Comparison of ENCODE assay signal across 17 cellular contexts in the genomic region with DNA sequence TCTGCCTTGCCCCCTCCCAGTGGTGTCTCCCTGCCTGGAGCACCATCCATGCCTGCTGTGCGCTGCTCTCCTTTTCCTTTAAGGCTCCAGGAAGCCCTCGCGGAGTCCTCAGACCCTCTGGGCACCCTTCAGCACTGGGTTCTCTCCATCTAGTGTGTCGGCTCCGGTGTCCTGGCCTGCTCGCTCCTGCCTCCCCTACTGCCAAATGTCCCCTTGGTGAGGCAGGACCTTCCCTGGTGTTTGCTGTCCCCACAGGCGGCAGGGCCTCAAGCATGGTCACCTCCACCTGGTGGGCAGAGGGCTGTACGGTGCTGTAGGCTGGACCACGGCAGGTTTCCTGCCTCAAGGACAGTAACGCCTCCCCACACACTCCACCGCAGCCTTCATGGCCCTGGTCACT.
A peak's percentile ranks its signal among the peaks of the same experiment; 100 is the strongest.
DNase-seq lines count a peak whose midpoint lies in the region; ATAC-seq, FAIRE-seq and TF ChIP-seq lines count a peak whose summit lies in the region.
"Had no signal": no experiment of that assay in that cellular context is flagged by ENCODE, and none has a peak within 500 bp of the region (broad histone marks: within the 10 kb centered on the region; RNA-seq: fewer than 3 reads in every experiment).

No MANE protein-coding gene starts in this region.

- no peaks in the 10 kb centered on the region for H3K27me3 ChIP-seq in bronchial epithelial cell (ENCODE audit: control insufficient read depth, insufficient read depth, low read length)
- H3K27me3 ChIP-seq in neuronal stem cell (ENCODE audit: control insufficient read depth in 3 of 3, insufficient read depth in 3 of 3, low read depth in 1 of 3, low read length in 3 of 3) = no peaks in the 10 kb centered on the region
- H3K27me3 ChIP-seq: esophagus squamous epithelium had no signal

- H3K36me3 ChIP-seq in bronchial epithelial cell (ENCODE audit: control insufficient read depth, insufficient read depth, low read length) (peaks cover 8% of the 10 kb centered on the region), neuronal stem cell (replicated peaks in 1 of 2; ENCODE audit: control insufficient read depth in 2 of 2, insufficient read depth in 2 of 2, low read length in 2 of 2) (peaks cover 12 to 43% of the 10 kb centered on the region in 2 donors)

- peak; percentile 72 for FAIRE-seq in bronchial epithelial cell (lab: Jason Lieb, UNC)

- no peak overlapping the region for H3K27ac Mint-ChIP-seq in type B pancreatic cell
- H3K27ac Mint-ChIP-seq: activated T-helper 2 cell treated with anti-CD3 and anti-CD28 coated beads, Interferon-gamma antibody, Interleukin-2, Interleukin-4, amounts not matched to agents 10 μg/mL and 5 μg/mL and 100 μg/mL, durations not matched to agents 14 hours and 24 hours and 36 hours; progenitor cell of endocrine pancreas had no signal

- no peak overlapping the region for H2BK15ac ChIP-seq in neuronal stem cell (ENCODE audit: low read length)

- H3K4me1 Mint-ChIP-seq in type B pancreatic cell (ENCODE audit: unreplicated experiment) = peaks cover 12% of the 10 kb centered on the region

- WGBS in neuronal stem cell (ENCODE audit: extremely low coverage in 2 of 2, insufficient read length in 2 of 2, insufficient replicate concordance in 1 of 2), 2 donors = no CpG with 5 or more reads among the region's 11 CpGs

- no peak overlapping the region for H2AK5ac ChIP-seq in neuronal stem cell (ENCODE audit: low read depth, low read length)

- H3K9me3 ChIP-seq in neuronal stem cell (replicated peaks in 1 of 2; ENCODE audit: control insufficient read depth in 2 of 2, insufficient read depth in 1 of 2, low read depth in 1 of 2, low read length in 2 of 2) = no peaks in the 10 kb centered on the region
- H3K9me3 ChIP-seq: esophagus squamous epithelium had no signal

- no peak overlapping the region for H2BK120ac ChIP-seq in neuronal stem cell (ENCODE audit: low read depth, low read length)

- peak overlapping the region; percentile 51 for H3K4me3 Mint-ChIP-seq in type B pancreatic cell
- H3K4me3 Mint-ChIP-seq: T-cell had no signal

- TF ChIP-seq CTCF in bronchial epithelial cell (IDR thresholded peaks at IDR 0.05; ENCODE audit: insufficient read depth, low read length, severe bottlenecking) (no peak), type B pancreatic cell (conservative IDR thresholded peaks at IDR 0.05) (no peak)

- H3K4me3 ChIP-seq in bronchial epithelial cell (ENCODE audit: low read depth, low read length) (no peak overlapping the region), neuronal stem cell (ENCODE audit: low read length in 2 of 2) (no peak overlapping the region)
- H3K4me3 ChIP-seq: esophagus squamous epithelium, GM23248, lung had no signal

- H3K9ac ChIP-seq in neuronal stem cell (ENCODE audit: low read depth, low read length, poor library complexity) = no peak overlapping the region
- H3K9ac ChIP-seq: GM23248 had no signal

- H3K9me3 Mint-ChIP-seq in type B pancreatic cell = no peaks in the 10 kb centered on the region
- H3K9me3 Mint-ChIP-seq: activated T-helper 2 cell treated with anti-CD3 and anti-CD28 coated beads, Interferon-gamma antibody, Interleukin-2, Interleukin-4, amounts not matched to agents 10 μg/mL and 5 μg/mL and 100 μg/mL, durations not matched to agents 14 hours and 24 hours and 36 hours; T-cell had no signal

- H3K18ac ChIP-seq in neuronal stem cell (ENCODE audit: low read length) = peak overlapping the region; percentile 72

- DNase-seq in left cardiac atrium (peak; percentile 16), left ventricle myocardium superior (no peak), bronchial epithelial cell (ENCODE audit: low read depth) (no peak), neuronal stem cell (ENCODE audit: low spot score) (no peak), type B pancreatic cell (ENCODE audit: extremely low spot score, unreplicated experiment) (no peak), NCI-H2171 (lab: John Stamatoyannopoulos, UW) (no peak)
- DNase-seq: effector memory CD4-positive, alpha-beta T cell; esophagus squamous epithelium; GM23248; NCI-H1694 treated with DMSO at 0.1 percent for 48 hours; T-cell; WERI-Rb-1 had no signal

- peak overlapping the region; percentile 32 for H4K8ac ChIP-seq in neuronal stem cell (ENCODE audit: low read depth, low read length)

- no peak overlapping the region for H3K4me2 ChIP-seq in neuronal stem cell (ENCODE audit: insufficient read depth, low read length, poor library complexity, severe bottlenecking)

- ATAC-seq in left cardiac atrium = no peak
- ATAC-seq in left ventricle myocardium superior = no peak
- no peak for ATAC-seq in HG03159 (IDR thresholded peaks at IDR 0.05; ENCODE audit: unreplicated experiment)
- ATAC-seq in HG02852 (IDR thresholded peaks at IDR 0.05; ENCODE audit: unreplicated experiment) = no peak

- H3K14ac ChIP-seq in neuronal stem cell (ENCODE audit: low read length) = no peak overlapping the region

- H3K36me3 Mint-ChIP-seq in type B pancreatic cell = peaks cover 3% of the 10 kb centered on the region

- no peak overlapping the region for H3K27ac ChIP-seq in neuronal stem cell (replicated peaks; ENCODE audit: low read length)
- H3K27ac ChIP-seq: esophagus squamous epithelium, GM23248, WERI-Rb-1 had no signal

- no peak overlapping the region for H2AFZ ChIP-seq in neuronal stem cell (ENCODE audit: low read length)
- H2AFZ ChIP-seq: GM23248 had no signal

- no peak overlapping the region for H2BK5ac ChIP-seq in neuronal stem cell (ENCODE audit: low read length)

- no peak overlapping the region for H2BK12ac ChIP-seq in neuronal stem cell (ENCODE audit: low read length)

- no peaks in the 10 kb centered on the region for H3K27me3 Mint-ChIP-seq in type B pancreatic cell
- H3K27me3 Mint-ChIP-seq: progenitor cell of endocrine pancreas, T-cell had no signal

- peaks cover 0 to 3% of the 10 kb centered on the region in 2 donors for H3K4me1 ChIP-seq in neuronal stem cell (ENCODE audit: control insufficient read depth in 2 of 2, insufficient read depth in 1 of 2, low read depth in 1 of 2, low read length in 2 of 2)

- no peak overlapping the region for H3K23ac ChIP-seq in neuronal stem cell (ENCODE audit: low read depth, low read length, poor library complexity)

- intact Hi-C loops in left cardiac atrium (cut with DNase I) (loop anchor here (5.0 kb wide), 2 partner anchors 42 to 87 kb away; no protein-coding TSS in a partner anchor), left ventricle myocardium superior (cut with micrococcal nuclease) (loop anchor here (10.0 kb wide), 1 partner anchor 90 kb away; the partner anchor contains the start of gene DGKD)

- H3K79me1 ChIP-seq in neuronal stem cell (ENCODE audit: low read depth, low read length) = peaks cover 1% of the 10 kb centered on the region

- H3K4ac ChIP-seq in neuronal stem cell (ENCODE audit: low read length) = no peak overlapping the region

- H4K91ac ChIP-seq in neuronal stem cell (ENCODE audit: low read depth, low read length, poor library complexity) = no peak overlapping the region
